Comparison of ENCODE assay signal across 12 cellular contexts in the genomic region with DNA sequence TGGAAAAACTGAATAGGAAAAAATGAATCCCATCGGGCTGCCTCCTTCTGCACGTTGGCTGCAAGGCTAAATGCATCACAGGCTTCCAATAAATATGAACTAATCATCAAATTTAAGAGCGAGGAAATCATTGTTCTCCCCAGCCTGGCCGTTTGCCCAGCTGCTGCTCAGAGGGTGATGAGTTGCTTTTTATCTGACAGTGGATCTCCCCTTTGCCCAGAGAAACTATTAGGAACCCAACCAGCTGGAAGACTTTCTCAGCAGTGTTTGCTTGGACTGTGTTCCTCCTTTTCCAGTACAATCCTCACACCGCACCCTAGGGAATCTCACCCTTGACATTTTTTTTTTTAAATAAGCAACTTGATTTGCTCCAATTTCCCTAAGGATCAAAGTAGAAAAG.
DNase-seq lines count a peak whose midpoint lies in the region; ATAC-seq, FAIRE-seq and TF ChIP-seq lines count a peak whose summit lies in the region.
"Had no signal": no experiment of that assay in that cellular context is flagged by ENCODE, and none has a peak within 500 bp of the region (broad histone marks: within the 10 kb centered on the region; RNA-seq: fewer than 3 reads in every experiment).

No MANE protein-coding gene starts in this region.

- H4K20me1 ChIP-seq in SK-N-SH (ENCODE audit: insufficient read depth): no peaks in the 10 kb centered on the region
- H4K20me1 ChIP-seq: BLaER1 had no signal

- peak; percentile 13 for DNase-seq in Ammon's horn (ENCODE audit: low spot score)
- peak; percentile 1 for DNase-seq in NCI-H128 (lab: John Stamatoyannopoulos, UW; ENCODE audit: unreplicated experiment)
- peak; percentile 50 for DNase-seq in SK-N-SH
- peak; percentile 74 for DNase-seq in kidney
- DNase-seq in mesenteric fat pad (ENCODE audit: low spot score): no peak
- DNase-seq: activated B cell treated with CpG ODN at 0.5 μM for 24 hours; activated naive CD4-positive, alpha-beta T cell had no signal

- intact Hi-C loops in kidney (cut with DNase I): no loop called here

- H3K36me3 ChIP-seq in SK-N-SH (replicated peaks in 1 of 2; ENCODE audit: control insufficient read depth in 1 of 2, insufficient read depth in 2 of 2, low read length in 1 of 2) (no peaks in the 10 kb centered on the region), kidney (ENCODE audit: control insufficient read depth in 1 of 2, insufficient read depth in 2 of 2, low read length in 2 of 2) (no peaks in the 10 kb centered on the region)
- H3K36me3 ChIP-seq: BLaER1 had no signal

- CTCF ChIA-PET in SK-N-SH (lab: Yijun Ruan, JAX): interaction anchor here (0.7 to 1.2 kb wide), 3 partner anchors 15 to 106 kb away, joined by 3 to 5 read pairs (median 3); no protein-coding TSS in a partner anchor

- H3K9me3 ChIP-seq in SK-N-SH (no peaks in the 10 kb centered on the region), kidney (ENCODE audit: control insufficient read depth in 1 of 2, low read length in 2 of 2) (no peaks in the 10 kb centered on the region)

- no peak for ATAC-seq in GM18909 (IDR thresholded peaks at IDR 0.05; ENCODE audit: poor library complexity, unreplicated experiment)
- ATAC-seq in GM19035 (IDR thresholded peaks at IDR 0.05; ENCODE audit: unreplicated experiment): no peak
- ATAC-seq in GM19395 (IDR thresholded peaks at IDR 0.05; ENCODE audit: unreplicated experiment): no peak

- H3K9me2 ChIP-seq in SK-N-SH: no peaks in the 10 kb centered on the region

- no peaks in the 10 kb centered on the region for H3K79me2 ChIP-seq in SK-N-SH (ENCODE audit: insufficient read depth)

- TF ChIP-seq RAD21 in SK-N-SH (IDR thresholded peaks at IDR 0.05; ENCODE audit: low read length): 0 out of 2 replicates have a peak, but pooled peaks have one; percentile 19

- H3K4me3 ChIP-seq in SK-N-SH (ENCODE audit: low read depth in 2 of 2, low read length in 1 of 2) (no peak overlapping the region), kidney (ENCODE audit: low read length in 2 of 2) (no peak overlapping the region)
- H3K4me3 ChIP-seq: BLaER1, skin epidermis had no signal

- H3K9ac ChIP-seq in SK-N-SH (no peak overlapping the region), kidney (ENCODE audit: low read length in 2 of 2) (no peak overlapping the region)
- H3K9ac ChIP-seq: BLaER1 had no signal

- no peak overlapping the region for H2AFZ ChIP-seq in SK-N-SH (ENCODE audit: low read depth)

- POLR2A ChIA-PET in SK-N-SH (lab: Yijun Ruan, JAX): no interaction called here

- TF ChIP-seq EP300 in SK-N-SH (IDR thresholded peaks at IDR 0.05; ENCODE audit: borderline replicate concordance in 1 of 2, low read depth in 1 of 2, low read length in 1 of 2): peak; percentile 55 to 91; a peak in 3 of 4 replicates

- H3K4me1 ChIP-seq in SK-N-SH (ENCODE audit: control insufficient read depth in 1 of 2, insufficient read depth in 2 of 2, low read depth in 1 of 2, low read length in 1 of 2) (peaks cover 5 to 30% of the 10 kb centered on the region in 2 experiments; a peak in 3 of 4 replicates), kidney (ENCODE audit: control insufficient read depth in 1 of 2, insufficient read depth in 1 of 2, low read depth in 1 of 2, low read length in 2 of 2) (no peaks in the 10 kb centered on the region)
- H3K4me1 ChIP-seq: BLaER1 had no signal

- H3F3A ChIP-seq in SK-N-SH (replicated peaks; ENCODE audit: insufficient read depth): peaks cover 6% of the 10 kb centered on the region

- TF ChIP-seq CTCF in SK-N-SH (IDR thresholded peaks at IDR 0.05) (no peak), kidney (IDR thresholded peaks at IDR 0.05; ENCODE audit: borderline replicate concordance, extremely low read depth, insufficient read depth) (no peak)

- no peaks in the 10 kb centered on the region for H3K27me3 ChIP-seq in SK-N-SH (ENCODE audit: insufficient read depth)
- H3K27me3 ChIP-seq: BLaER1 had no signal

- H3K27ac ChIP-seq in SK-N-SH (ENCODE audit: low read depth in 2 of 2, low read length in 1 of 2) (peak overlapping the region in 1 of 2 experiments; percentile 54; a peak in 2 of 4 replicates), kidney (ENCODE audit: low read depth in 2 of 2, low read length in 2 of 2) (no peak overlapping the region)
- H3K27ac ChIP-seq: BLaER1 had no signal

- WGBS in SK-N-SH (ENCODE audit: low lambda C conversion rate): 9% methylated on average over 5 of the region's 5 CpGs

- peak overlapping the region; percentile 19 for H3K4me2 ChIP-seq in SK-N-SH
- H3K4me2 ChIP-seq: BLaER1 had no signal

- FAIRE-seq in kidney (lab: Jason Lieb, UNC): no peak

TF ChIP-seq in SK-N-SH, 30 proteins besides CTCF, POLR2A, EP300 and RAD21 (continues in another document):
- peak; percentile 89 for TF ChIP-seq RXRA (IDR thresholded peaks at IDR 0.05; ENCODE audit: borderline replicate concordance, low read depth)
- peak; percentile 70; the same call in 1 of the 2 replicates for TF ChIP-seq TEAD4 (IDR thresholded peaks at IDR 0.05; ENCODE audit: borderline replicate concordance, insufficient read depth)
- peak; percentile 74; the same call in 1 of the 2 replicates for TF ChIP-seq FOXM1 (IDR thresholded peaks at IDR 0.05; ENCODE audit: low read depth)
- TF ChIP-seq MEF2A (IDR thresholded peaks at IDR 0.05; ENCODE audit: borderline replicate concordance, low read depth): peak; percentile 41; the same call in 1 of the 2 replicates
- TF ChIP-seq YY1 (IDR thresholded peaks at IDR 0.05; ENCODE audit: low read depth): no peak
- no peak for TF ChIP-seq RFX5 (IDR thresholded peaks at IDR 0.05; ENCODE audit: low read length)
- TF ChIP-seq GABPA (IDR thresholded peaks at IDR 0.05; ENCODE audit: low read depth): no peak
- TF ChIP-seq, protein P1, sequence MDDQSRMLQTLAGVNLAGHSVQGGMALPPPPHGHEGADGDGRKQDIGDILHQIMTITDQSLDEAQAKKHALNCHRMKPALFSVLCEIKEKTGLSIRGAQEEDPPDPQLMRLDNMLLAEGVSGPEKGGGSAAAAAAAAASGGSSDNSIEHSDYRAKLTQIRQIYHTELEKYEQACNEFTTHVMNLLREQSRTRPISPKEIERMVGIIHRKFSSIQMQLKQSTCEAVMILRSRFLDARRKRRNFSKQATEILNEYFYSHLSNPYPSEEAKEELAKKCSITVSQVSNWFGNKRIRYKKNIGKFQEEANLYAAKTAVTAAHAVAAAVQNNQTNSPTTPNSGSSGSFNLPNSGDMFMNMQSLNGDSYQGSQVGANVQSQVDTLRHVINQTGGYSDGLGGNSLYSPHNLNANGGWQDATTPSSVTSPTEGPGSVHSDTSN (IDR thresholded peaks at IDR 0.05): peak; percentile 95
- TF ChIP-seq, protein P2, sequence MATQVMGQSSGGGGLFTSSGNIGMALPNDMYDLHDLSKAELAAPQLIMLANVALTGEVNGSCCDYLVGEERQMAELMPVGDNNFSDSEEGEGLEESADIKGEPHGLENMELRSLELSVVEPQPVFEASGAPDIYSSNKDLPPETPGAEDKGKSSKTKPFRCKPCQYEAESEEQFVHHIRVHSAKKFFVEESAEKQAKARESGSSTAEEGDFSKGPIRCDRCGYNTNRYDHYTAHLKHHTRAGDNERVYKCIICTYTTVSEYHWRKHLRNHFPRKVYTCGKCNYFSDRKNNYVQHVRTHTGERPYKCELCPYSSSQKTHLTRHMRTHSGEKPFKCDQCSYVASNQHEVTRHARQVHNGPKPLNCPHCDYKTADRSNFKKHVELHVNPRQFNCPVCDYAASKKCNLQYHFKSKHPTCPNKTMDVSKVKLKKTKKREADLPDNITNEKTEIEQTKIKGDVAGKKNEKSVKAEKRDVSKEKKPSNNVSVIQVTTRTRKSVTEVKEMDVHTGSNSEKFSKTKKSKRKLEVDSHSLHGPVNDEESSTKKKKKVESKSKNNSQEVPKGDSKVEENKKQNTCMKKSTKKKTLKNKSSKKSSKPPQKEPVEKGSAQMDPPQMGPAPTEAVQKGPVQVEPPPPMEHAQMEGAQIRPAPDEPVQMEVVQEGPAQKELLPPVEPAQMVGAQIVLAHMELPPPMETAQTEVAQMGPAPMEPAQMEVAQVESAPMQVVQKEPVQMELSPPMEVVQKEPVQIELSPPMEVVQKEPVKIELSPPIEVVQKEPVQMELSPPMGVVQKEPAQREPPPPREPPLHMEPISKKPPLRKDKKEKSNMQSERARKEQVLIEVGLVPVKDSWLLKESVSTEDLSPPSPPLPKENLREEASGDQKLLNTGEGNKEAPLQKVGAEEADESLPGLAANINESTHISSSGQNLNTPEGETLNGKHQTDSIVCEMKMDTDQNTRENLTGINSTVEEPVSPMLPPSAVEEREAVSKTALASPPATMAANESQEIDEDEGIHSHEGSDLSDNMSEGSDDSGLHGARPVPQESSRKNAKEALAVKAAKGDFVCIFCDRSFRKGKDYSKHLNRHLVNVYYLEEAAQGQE (IDR thresholded peaks at IDR 0.05; ENCODE audit: low read depth, low read length): peak; percentile 49; the same call in 1 of the 2 replicates
- peak; percentile 84 for TF ChIP-seq GATA2 (CRISPR knock-in tag; IDR thresholded peaks at IDR 0.05)
- peak; percentile 31; the same call in 1 of the 2 replicates for TF ChIP-seq SMC3 (IDR thresholded peaks at IDR 0.05; ENCODE audit: low read depth, low read length)
- TF ChIP-seq, protein P3, sequence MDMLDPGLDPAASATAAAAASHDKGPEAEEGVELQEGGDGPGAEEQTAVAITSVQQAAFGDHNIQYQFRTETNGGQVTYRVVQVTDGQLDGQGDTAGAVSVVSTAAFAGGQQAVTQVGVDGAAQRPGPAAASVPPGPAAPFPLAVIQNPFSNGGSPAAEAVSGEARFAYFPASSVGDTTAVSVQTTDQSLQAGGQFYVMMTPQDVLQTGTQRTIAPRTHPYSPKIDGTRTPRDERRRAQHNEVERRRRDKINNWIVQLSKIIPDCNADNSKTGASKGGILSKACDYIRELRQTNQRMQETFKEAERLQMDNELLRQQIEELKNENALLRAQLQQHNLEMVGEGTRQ (IDR thresholded peaks at IDR 0.05; ENCODE audit: borderline replicate concordance, low read depth, low read length): no peak
- no peak for TF ChIP-seq ELF1 (IDR thresholded peaks at IDR 0.05)
- TF ChIP-seq MAX (IDR thresholded peaks at IDR 0.05; ENCODE audit: low read depth): peak; percentile 77
- TF ChIP-seq NRF1 (IDR thresholded peaks at IDR 0.05; ENCODE audit: low read depth, low read length): no peak
